In the genomic region with DNA sequence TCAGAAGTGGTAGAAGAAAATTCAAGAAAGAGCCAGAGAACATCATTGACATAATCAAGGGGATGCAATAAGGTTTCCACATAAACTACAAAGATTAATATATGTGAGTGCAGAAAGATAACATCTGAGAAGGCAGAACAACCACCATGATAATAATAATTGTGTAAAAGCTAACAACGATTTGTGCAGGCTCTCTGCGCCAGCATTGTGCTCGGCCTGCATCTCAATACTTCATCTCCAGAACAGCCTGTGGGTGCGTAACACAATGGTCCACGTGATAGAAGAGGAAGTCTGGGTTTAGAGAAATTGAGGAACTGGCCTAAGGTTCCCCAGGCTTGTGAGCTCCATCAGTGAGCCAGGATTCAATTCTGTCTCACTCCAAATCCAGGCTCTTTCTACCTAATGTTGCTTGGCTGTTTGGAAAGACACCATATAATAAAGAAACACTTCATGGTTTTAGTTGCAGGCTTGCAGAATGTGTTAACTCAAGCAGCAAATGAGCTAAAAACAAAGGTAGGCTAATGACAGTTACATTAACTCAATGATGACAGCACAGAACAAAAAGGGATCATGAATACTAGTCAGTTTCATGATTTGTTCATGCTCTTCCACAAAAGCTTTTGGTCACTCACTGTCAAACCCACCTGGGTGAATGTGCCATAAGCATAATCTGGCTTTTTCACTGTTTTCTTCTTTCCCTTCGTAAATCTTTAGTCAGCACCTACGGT, we compare ENCODE assay signal across 10 cellular contexts.
A peak's percentile ranks its signal among the peaks of the same experiment; 100 is the strongest.
DNase-seq lines count a peak whose midpoint lies in the region; ATAC-seq and TF ChIP-seq lines count a peak whose summit lies in the region.
"Had no signal": no experiment of that assay in that cellular context is flagged by ENCODE, and none has a peak within 500 bp of the region (broad histone marks: within the 10 kb centered on the region; RNA-seq: fewer than 3 reads in every experiment).

No MANE protein-coding gene starts in this region.

- H3K9me3 ChIP-seq in DOHH2 (ENCODE audit: control insufficient read depth, insufficient read depth, low read length) (peaks cover 17% of the 10 kb centered on the region), left ventricle myocardium inferior (replicated peaks) (no peaks in the 10 kb centered on the region), WERI-Rb-1 (ENCODE audit: severe bottlenecking) (no peaks in the 10 kb centered on the region)

- H3K4me1 Mint-ChIP-seq in Calu3 (ENCODE audit: low read depth, unreplicated experiment): peaks cover 8% of the 10 kb centered on the region

- no peaks in the 10 kb centered on the region for H3K9me3 Mint-ChIP-seq in Calu3 (ENCODE audit: low read depth, unreplicated experiment)

- no peaks in the 10 kb centered on the region for H4K20me1 ChIP-seq in DOHH2 (ENCODE audit: control insufficient read depth, insufficient read depth, low read depth, low read length)

- H3K27me3 ChIP-seq in DOHH2 (ENCODE audit: control insufficient read depth, low read length): no peaks in the 10 kb centered on the region
- H3K27me3 ChIP-seq in left ventricle myocardium inferior (ENCODE audit: low read depth): no peaks in the 10 kb centered on the region
- no peaks in the 10 kb centered on the region for H3K27me3 ChIP-seq in WERI-Rb-1 (ENCODE audit: insufficient read depth, low read depth, severe bottlenecking)

- intact Hi-C loops in left ventricle myocardium inferior (cut with micrococcal nuclease): no loop called here
- intact Hi-C loops in Calu3 (cut with micrococcal nuclease; ENCODE audit: unreplicated experiment): no loop called here

- ATAC-seq in GM21529 (IDR thresholded peaks at IDR 0.05; ENCODE audit: unreplicated experiment): peak; percentile 94

- H3K4me2 ChIP-seq in DOHH2 (ENCODE audit: low read length): peak overlapping the region; percentile 39
- H3K4me2 ChIP-seq: KMS-11 had no signal

- H3K27me3 Mint-ChIP-seq in Calu3 (ENCODE audit: unreplicated experiment): peaks cover 14% of the 10 kb centered on the region

- H3K27ac ChIP-seq in DOHH2 (ENCODE audit: low read depth, low read length) (peak overlapping the region; percentile 10), left ventricle myocardium inferior (replicated peaks) (peak overlapping the region; percentile 81), WERI-Rb-1 (no peak overlapping the region)
- H3K27ac ChIP-seq: KMS-11 had no signal

- peak; percentile 20 for TF ChIP-seq POLR2A in NB4 (IDR thresholded peaks at IDR 0.05; ENCODE audit: extremely low read depth, insufficient read length)

- H3K27ac Mint-ChIP-seq in Calu3 (ENCODE audit: unreplicated experiment): no peak overlapping the region

- H3K4me3 ChIP-seq in DOHH2 (ENCODE audit: low read length) (0 out of 2 replicates have a peak overlapping the region, but pooled peaks have one; percentile 0), NB4 (ENCODE audit: low read depth, low read length) (no peak overlapping the region), left ventricle myocardium inferior (no peak overlapping the region), WERI-Rb-1 (ENCODE audit: low read depth, low read length) (no peak overlapping the region)

- H3K4me1 ChIP-seq in DOHH2 (ENCODE audit: control insufficient read depth, low read length): peaks cover 25% of the 10 kb centered on the region
- peaks cover 80% of the 10 kb centered on the region for H3K4me1 ChIP-seq in left ventricle myocardium inferior

- no peaks in the 10 kb centered on the region for H3F3A ChIP-seq in DOHH2 (ENCODE audit: control insufficient read depth, insufficient read depth)

- no peak for TF ChIP-seq CTCF in DOHH2 (IDR thresholded peaks at IDR 0.05; ENCODE audit: low read depth, low read length, poor library complexity, severe bottlenecking)
- no peak for TF ChIP-seq CTCF in NB4 (IDR thresholded peaks at IDR 0.05; ENCODE audit: low read depth, low read length)
- TF ChIP-seq CTCF in left ventricle myocardium inferior (IDR thresholded peaks at IDR 0.05; ENCODE audit: borderline replicate concordance): no peak
- TF ChIP-seq CTCF in Calu3 (IDR thresholded peaks at IDR 0.05; ENCODE audit: unreplicated experiment): no peak
- TF ChIP-seq CTCF in WERI-Rb-1 (IDR thresholded peaks at IDR 0.05; ENCODE audit: low read depth, low read length): no peak

- H3K36me3 Mint-ChIP-seq in Calu3 (ENCODE audit: insufficient read depth, unreplicated experiment): no peaks in the 10 kb centered on the region

- H3K9me2 ChIP-seq in DOHH2 (replicated peaks; ENCODE audit: control insufficient read depth, low read length): no peaks in the 10 kb centered on the region

- no TSS peak for BruUV-seq in Calu3 (replicated peaks; lab: Mats Ljungman, UMichigan)

- H3K79me2 ChIP-seq in DOHH2 (ENCODE audit: control insufficient read depth, low read length): no peaks in the 10 kb centered on the region

- CTCF ChIA-PET in Calu3 (lab: Charles Lee): no interaction called here

- peaks cover 6% of the 10 kb centered on the region for H3K36me3 ChIP-seq in DOHH2 (ENCODE audit: control insufficient read depth, low read length)
- H3K36me3 ChIP-seq in left ventricle myocardium inferior: no peaks in the 10 kb centered on the region
- H3K36me3 ChIP-seq in WERI-Rb-1: no peaks in the 10 kb centered on the region

- H3K4me3 Mint-ChIP-seq in Calu3 (ENCODE audit: low read depth, unreplicated experiment): no peak overlapping the region
- H3K4me3 Mint-ChIP-seq: neural crest cell had no signal

- DNase-seq in NB4 (ENCODE audit: low read depth): peak; percentile 93
- no peak for DNase-seq in left ventricle myocardium inferior
- no peak for DNase-seq in Calu3
- no peak for DNase-seq in stimulated activated CD4-positive, alpha-beta T cell treated with anti-CD3 and anti-CD28 coated beads, Interleukin-2, amount 100 ng/mL, for 24 hours
- DNase-seq in WERI-Rb-1: no peak
- no peak for DNase-seq in 8988T
